In genomic region chr2:12804141-12804857, GRCh38 we compare ENCODE assay signal across 18 cellular contexts.
DNase-seq lines count a peak whose midpoint lies in the region; ATAC-seq and TF ChIP-seq lines count a peak whose summit lies in the region.
"Had no signal": no experiment of that assay in that cellular context is flagged by ENCODE, and none has a peak within 500 bp of the region (broad histone marks: within the 10 kb centered on the region; RNA-seq: fewer than 3 reads in every experiment).

No MANE protein-coding gene starts in this region.

- TF ChIP-seq POLR2A in gastroesophageal sphincter (IDR thresholded peaks at IDR 0.05), result no peak

- H3K9me3 ChIP-seq in GM23248 (ENCODE audit: low read depth) (no peaks in the 10 kb centered on the region), SK-N-SH (peaks cover 4% of the 10 kb centered on the region; the same call in 1 of the 2 replicates), gastroesophageal sphincter (no peaks in the 10 kb centered on the region)

- H3F3A ChIP-seq in GM23248 (ENCODE audit: insufficient read depth) (peaks cover 19% of the 10 kb centered on the region), SK-N-SH (replicated peaks; ENCODE audit: insufficient read depth) (peaks cover 5% of the 10 kb centered on the region)

- peaks cover 34% of the 10 kb centered on the region for H3K4me1 ChIP-seq in ACC112 (ENCODE audit: control insufficient read depth, insufficient read depth, low read length, unreplicated experiment)
- peaks cover 29% of the 10 kb centered on the region for H3K4me1 ChIP-seq in GM23248 (ENCODE audit: insufficient read depth)
- H3K4me1 ChIP-seq in SK-N-SH (ENCODE audit: control insufficient read depth in 1 of 2, insufficient read depth in 2 of 2, low read depth in 1 of 2, low read length in 1 of 2), result peaks cover 8 to 10% of the 10 kb centered on the region in 2 experiments; a peak in 3 of 4 replicates
- peaks cover 0 to 9% (median 0%) of the 10 kb centered on the region in 3 donors for H3K4me1 ChIP-seq in gastroesophageal sphincter

- TF ChIP-seq EP300 in SK-N-SH (IDR thresholded peaks at IDR 0.05; ENCODE audit: borderline replicate concordance in 1 of 2, low read depth in 1 of 2, low read length in 1 of 2) (0 out of 4 replicates have a peak, but pooled peaks of 1 of the 2 experiments have one; percentile 19), gastroesophageal sphincter (IDR thresholded peaks at IDR 0.05) (no peak)

- TF ChIP-seq CTCF in SK-N-SH (IDR thresholded peaks at IDR 0.05) (no peak), fibroblast of villous mesenchyme (IDR thresholded peaks at IDR 0.05; ENCODE audit: insufficient read depth, low read depth, low read length) (peak; percentile 18), gastroesophageal sphincter (IDR thresholded peaks at IDR 0.05) (no peak)

- WGBS in GM23248 (ENCODE audit: low coverage in 1 of 2, low lambda C conversion rate in 2 of 2, missing lambda C conversion rate in 2 of 2), 2 experiments, result 27 to 35% methylated on average over 2 of the region's 2 CpGs
- 30% methylated on average over 2 of the region's 2 CpGs for WGBS in SK-N-SH (ENCODE audit: low lambda C conversion rate)
- WGBS in gastroesophageal sphincter (ENCODE audit: low coverage in 1 of 2), 2 donors, result 30 to 52% methylated on average over 2 of the region's 2 CpGs

- H3K36me3 ChIP-seq in ACC112 (ENCODE audit: insufficient read depth, low read length) (no peaks in the 10 kb centered on the region), GM23248 (ENCODE audit: low read depth) (no peaks in the 10 kb centered on the region), SK-N-SH (replicated peaks in 1 of 2; ENCODE audit: control insufficient read depth in 1 of 2, insufficient read depth in 2 of 2, low read length in 1 of 2) (no peaks in the 10 kb centered on the region), gastroesophageal sphincter (no peaks in the 10 kb centered on the region)

- H3K79me2 ChIP-seq in ACC112 (ENCODE audit: control insufficient read depth, insufficient read depth, low read length, unreplicated experiment) (no peaks in the 10 kb centered on the region), GM23248 (ENCODE audit: insufficient read depth) (no peaks in the 10 kb centered on the region), SK-N-SH (ENCODE audit: insufficient read depth) (no peaks in the 10 kb centered on the region)

- H3K4me2 ChIP-seq in GM23248 (ENCODE audit: unreplicated experiment) (peak overlapping the region; percentile 18), SK-N-SH (no peak overlapping the region)
- H3K4me2 ChIP-seq: KMS-11 had no signal

- no peak overlapping the region for H3K9ac ChIP-seq in GM23248
- H3K9ac ChIP-seq in SK-N-SH, result no peak overlapping the region
- H3K9ac ChIP-seq: KMS-11 had no signal

- DNase-seq in GM23248, result peak; percentile 45
- no peak for DNase-seq in SK-N-SH
- DNase-seq in fibroblast of villous mesenchyme (ENCODE audit: low read depth), result peak; percentile 15
- no peak for DNase-seq in C1 segment of cervical spinal cord (lab: John Stamatoyannopoulos, UW)
- DNase-seq in stimulated activated CD4-positive, alpha-beta T cell treated with anti-CD3 and anti-CD28 coated beads, Interleukin-12 subunit alpha, Interleukin-12 subunit beta, amount 100 ng/mL, for 4 hours, result no peak
- no peak for DNase-seq in NCI-H1417 treated with DMSO at 0.1 percent for 48 hours (lab: John Stamatoyannopoulos, UW)
- DNase-seq: CD4-positive, alpha-beta memory T cell; DMS79 treated with DMSO at 0.1 percent for 48 hours; GF-D8; NCI-H1092 treated with DMSO at 0.1 percent for 48 hours; NCI-H187; NCI-H446 treated with DMSO at 0.1 percent for 48 hours; NCI-H774; SIG-M5 had no signal

- no peak overlapping the region for H3K4me3 ChIP-seq in ACC112 (ENCODE audit: low read depth, low read length)
- H3K4me3 ChIP-seq in GM23248, result no peak overlapping the region
- H3K4me3 ChIP-seq in SK-N-SH (ENCODE audit: low read depth in 2 of 2, low read length in 1 of 2), result no peak overlapping the region
- no peak overlapping the region for H3K4me3 ChIP-seq in fibroblast of villous mesenchyme (ENCODE audit: low read depth, low read length)
- no peak overlapping the region for H3K4me3 ChIP-seq in gastroesophageal sphincter

- POLR2A ChIA-PET in SK-N-SH (lab: Yijun Ruan, JAX), result no interaction called here

- in situ Hi-C loops in GM23248 (cut with MboI), result no loop called here

- CTCF ChIA-PET in SK-N-SH (lab: Yijun Ruan, JAX), result interaction anchor here (0.7 to 6.0 kb wide), 7 partner anchors 15 to 878 kb away, joined by 3 to 28 read pairs (median 3); no protein-coding TSS in a partner anchor

- H3K27me3 ChIP-seq in ACC112 (ENCODE audit: insufficient read depth, low read length), result no peaks in the 10 kb centered on the region
- no peaks in the 10 kb centered on the region for H3K27me3 ChIP-seq in GM23248 (replicated peaks; ENCODE audit: insufficient read depth)
- no peaks in the 10 kb centered on the region for H3K27me3 ChIP-seq in SK-N-SH (ENCODE audit: insufficient read depth)
- no peaks in the 10 kb centered on the region for H3K27me3 ChIP-seq in gastroesophageal sphincter

- H4K20me1 ChIP-seq in GM23248 (ENCODE audit: insufficient read depth), result no peaks in the 10 kb centered on the region
- H4K20me1 ChIP-seq in SK-N-SH (ENCODE audit: insufficient read depth), result no peaks in the 10 kb centered on the region

- ATAC-seq in gastroesophageal sphincter, result no peak
- ATAC-seq: HepG2 had no signal

- TF ChIP-seq RAD21 in SK-N-SH (IDR thresholded peaks at IDR 0.05; ENCODE audit: low read length), result peak; percentile 40

- H3K27ac ChIP-seq in ACC112 (ENCODE audit: low read depth, low read length), result peak overlapping the region; percentile 54
- H3K27ac ChIP-seq in GM23248, result no peak overlapping the region
- H3K27ac ChIP-seq in SK-N-SH (ENCODE audit: low read depth in 2 of 2, low read length in 1 of 2), result peak overlapping the region in 1 of 2 experiments; percentile 15; a peak in 1 of 4 replicates
- no peak overlapping the region for H3K27ac ChIP-seq in gastroesophageal sphincter
- H3K27ac ChIP-seq: KMS-11 had no signal

- H3K9me2 ChIP-seq in GM23248 (ENCODE audit: insufficient read depth), result no peaks in the 10 kb centered on the region
- H3K9me2 ChIP-seq in SK-N-SH, result no peaks in the 10 kb centered on the region

- H2AFZ ChIP-seq in ACC112 (ENCODE audit: low read length, unreplicated experiment) (no peak overlapping the region), GM23248 (0 out of 2 replicates have a peak overlapping the region, but pooled peaks have one; percentile 12), SK-N-SH (ENCODE audit: low read depth) (no peak overlapping the region)

TF ChIP-seq in SK-N-SH, 30 proteins besides CTCF, POLR2A, EP300 and RAD21:
- TF ChIP-seq SIN3A (IDR thresholded peaks at IDR 0.05; ENCODE audit: borderline replicate concordance, low read depth, low read length) (no peak), RXRA (IDR thresholded peaks at IDR 0.05; ENCODE audit: borderline replicate concordance, low read depth) (no peak), SMC3 (IDR thresholded peaks at IDR 0.05; ENCODE audit: low read depth, low read length) (0 out of 2 replicates have a peak, but pooled peaks have one; percentile 21), GATA2 (CRISPR knock-in tag; IDR thresholded peaks at IDR 0.05) (no peak)
TF ChIP-seq in SK-N-SH: peak in this region for 1.

Comparison
In these comparisons a context has a peak if more than half of its experiments do, and no peak if none do; other contexts are left out.
1. DNase-seq: peak in GM23248 (single experiment) and fibroblast of villous mesenchyme (single experiment); none in SK-N-SH (single experiment), C1 segment of cervical spinal cord (0 of 14), stimulated activated CD4-positive, alpha-beta T cell treated with anti-CD3 and anti-CD28 coated beads, Interleukin-12 subunit alpha, Interleukin-12 subunit beta, amount 100 ng/mL, for 4 hours (single experiment) and NCI-H1417 treated with DMSO at 0.1 percent for 48 hours (single experiment).